Comparison of ENCODE assay signal across 8 cellular contexts in genomic region chr1:111615874-111616715, GRCh38. TPM values are rescaled to one million over a fixed set of nuclear protein-coding genes. Genes with fewer than 3 reads are reported as not detected.
DNase-seq lines count a peak whose midpoint lies in the region; ATAC-seq lines count a peak whose summit lies in the region.

No MANE protein-coding gene starts in this region.

- POLR2A ChIA-PET in activated CD8-positive, alpha-beta T cell treated with anti-CD3 and anti-CD28 coated beads, Interleukin-2, amount 10 ng/mL, durations not matched to agents 7 days and 5 days (lab: Charles Lee), result interaction anchor here (0.8 to 12.5 kb wide), 12 partner anchors 12 to 168 kb away, joined by 3 to 250 read pairs (median 4); partner anchors contain the start of gene WDR77

- H3K27me3 Mint-ChIP-seq in activated CD8-positive, alpha-beta T cell treated with anti-CD3 and anti-CD28 coated beads, Interleukin-2, amount 10 ng/mL, durations not matched to agents 7 days and 5 days (ENCODE audit: low read depth), result no peaks in the 10 kb centered on the region
- H3K27me3 Mint-ChIP-seq in stimulated activated naive CD8-positive, alpha-beta T cell treated with anti-CD3 and anti-CD28 coated beads, Interleukin-15, amount 100 ng/mL, for 72 hours, result no peaks in the 10 kb centered on the region

- H3K4me3 Mint-ChIP-seq in activated CD8-positive, alpha-beta T cell treated with anti-CD3 and anti-CD28 coated beads, Interleukin-2, amount 10 ng/mL, durations not matched to agents 7 days and 5 days, result peak overlapping the region; percentile 49
- peak overlapping the region; percentile 69 to 71 for H3K4me3 Mint-ChIP-seq in stimulated activated naive CD8-positive, alpha-beta T cell treated with anti-CD3 and anti-CD28 coated beads, Interleukin-15, amount 100 ng/mL, for 72 hours

- peaks cover 11% of the 10 kb centered on the region for H3K36me3 Mint-ChIP-seq in activated CD8-positive, alpha-beta T cell treated with anti-CD3 and anti-CD28 coated beads, Interleukin-2, amount 10 ng/mL, durations not matched to agents 7 days and 5 days (ENCODE audit: low read depth)

- peak; percentile 60 for DNase-seq in stimulated activated CD4-positive, alpha-beta T cell treated with anti-CD3 and anti-CD28 coated beads, Interleukin-1b, Interleukin-23, amount 100 ng/mL, for 48 hours
- no peak for DNase-seq in stimulated activated CD4-positive, alpha-beta T cell treated with anti-CD3 and anti-CD28 coated beads, Interleukin-12 subunit alpha, Interleukin-12 subunit beta, amount 100 ng/mL, for 4 hours
- peak; percentile 63 for DNase-seq in activated CD8-positive, alpha-beta T cell treated with anti-CD3 and anti-CD28 coated beads, Interleukin-2, amount 10 ng/mL, durations not matched to agents 7 days and 5 days
- peak; percentile 44 to 62 for DNase-seq in stimulated activated naive CD8-positive, alpha-beta T cell treated with anti-CD3 and anti-CD28 coated beads, Interleukin-15, amount 100 ng/mL, for 72 hours
- DNase-seq in ureter (ENCODE audit: low spot score) (no peak), T1000 (lab: John Stamatoyannopoulos, UW) (no peak)

- peaks cover 40% of the 10 kb centered on the region for H3K4me1 Mint-ChIP-seq in activated CD8-positive, alpha-beta T cell treated with anti-CD3 and anti-CD28 coated beads, Interleukin-2, amount 10 ng/mL, durations not matched to agents 7 days and 5 days (ENCODE audit: low read depth)
- H3K4me1 Mint-ChIP-seq in stimulated activated naive CD8-positive, alpha-beta T cell treated with anti-CD3 and anti-CD28 coated beads, Interleukin-15, amount 100 ng/mL, for 72 hours, result peaks cover 47% of the 10 kb centered on the region

- H3K27ac Mint-ChIP-seq in activated CD8-positive, alpha-beta T cell treated with anti-CD3 and anti-CD28 coated beads, Interleukin-2, amount 10 ng/mL, durations not matched to agents 7 days and 5 days, result peak overlapping the region; percentile 90
- H3K27ac Mint-ChIP-seq in stimulated activated naive CD8-positive, alpha-beta T cell treated with anti-CD3 and anti-CD28 coated beads, Interleukin-15, amount 100 ng/mL, for 72 hours, result peak overlapping the region; percentile 61 to 91

- ATAC-seq in HG03565 (IDR thresholded peaks at IDR 0.05; ENCODE audit: unreplicated experiment) (peak; percentile 36), HG03469 (IDR thresholded peaks at IDR 0.05; ENCODE audit: unreplicated experiment) (no peak)
- peak; percentile 9 for ATAC-seq in activated CD8-positive, alpha-beta T cell treated with anti-CD3 and anti-CD28 coated beads, Interleukin-2, amount 10 ng/mL, durations not matched to agents 7 days and 5 days
- peak; percentile 66 for ATAC-seq in stimulated activated naive CD8-positive, alpha-beta T cell treated with anti-CD3 and anti-CD28 coated beads, Interleukin-15, amount 100 ng/mL, for 72 hours

- CTCF ChIA-PET in activated CD8-positive, alpha-beta T cell treated with anti-CD3 and anti-CD28 coated beads, Interleukin-2, amount 10 ng/mL, durations not matched to agents 7 days and 5 days (lab: Charles Lee), result interaction anchor here (0.8 to 3.5 kb wide), 14 partner anchors 10 to 141 kb away, joined by 3 to 48 read pairs (median 6); no protein-coding TSS in a partner anchor

- H3K9me3 Mint-ChIP-seq in activated CD8-positive, alpha-beta T cell treated with anti-CD3 and anti-CD28 coated beads, Interleukin-2, amount 10 ng/mL, durations not matched to agents 7 days and 5 days (ENCODE audit: insufficient read depth), result no peaks in the 10 kb centered on the region
- no peaks in the 10 kb centered on the region for H3K9me3 Mint-ChIP-seq in stimulated activated naive CD8-positive, alpha-beta T cell treated with anti-CD3 and anti-CD28 coated beads, Interleukin-15, amount 100 ng/mL, for 72 hours

RNA-seq across cellular contexts. Expression of gene RAP1A, which starts 3.5 kb away (rescaled TPM):
- 100 to 1,000 TPM; 132 to 133 TPM for total RNA-seq in activated CD8-positive, alpha-beta T cell treated with anti-CD3 and anti-CD28 coated beads, Interleukin-2, amount 10 ng/mL, durations not matched to agents 7 days and 5 days
- 80.3 TPM for total RNA-seq in ureter

Comparison
In these comparisons a context has a peak if more than half of its experiments do, and no peak if none do; other contexts are left out.
1. DNase-seq: peak in stimulated activated CD4-positive, alpha-beta T cell treated with anti-CD3 and anti-CD28 coated beads, Interleukin-1b, Interleukin-23, amount 100 ng/mL, for 48 hours (single experiment), activated CD8-positive, alpha-beta T cell treated with anti-CD3 and anti-CD28 coated beads, Interleukin-2, amount 10 ng/mL, durations not matched to agents 7 days and 5 days (single experiment) and stimulated activated naive CD8-positive, alpha-beta T cell treated with anti-CD3 and anti-CD28 coated beads, Interleukin-15, amount 100 ng/mL, for 72 hours (2 of 2); none in stimulated activated CD4-positive, alpha-beta T cell treated with anti-CD3 and anti-CD28 coated beads, Interleukin-12 subunit alpha, Interleukin-12 subunit beta, amount 100 ng/mL, for 4 hours (single experiment), ureter (single experiment) and T1000 (single experiment).